In genomic region chr16:11380836-11381235, GRCh38 we compare ENCODE assay signal across 1 cellular context.
TF ChIP-seq lines count a peak whose summit lies in the region.

No MANE protein-coding gene starts in this region.

TF ChIP-seq in K562, 482 proteins besides CTCF, POLR2A, EP300 and RAD21 (continued from another document):
- TF ChIP-seq PBX2 (CRISPR knock-in tag; IDR thresholded peaks at IDR 0.05; ENCODE audit: low read depth) (no peak), PBX2 (tag; conservative IDR thresholded peaks at IDR 0.05; ENCODE audit: low read depth) (no peak), SNRNP70 (optimal IDR thresholded peaks at IDR 0.05; ENCODE audit: low read depth, low read length) (no peak), BRF1 (IDR thresholded peaks at IDR 0.05; ENCODE audit: borderline replicate concordance, extremely low read depth, insufficient read length) (no peak), IRF1 (CRISPR knock-in tag; IDR thresholded peaks at IDR 0.05; ENCODE audit: borderline replicate concordance) (no peak), PHF21A (IDR thresholded peaks at IDR 0.05; ENCODE audit: borderline replicate concordance, low read depth) (no peak)
